In genomic region chr4:145387079-145387478, GRCh38 we compare ENCODE assay signal across 28 cellular contexts.
"Had no signal": no experiment of that assay in that cellular context is flagged by ENCODE, and none has a peak within 500 bp of the region (broad histone marks: within the 10 kb centered on the region; RNA-seq: fewer than 3 reads in every experiment).

No MANE protein-coding gene starts in this region.

- DNase-seq: activated CD4-positive, alpha-beta T cell treated with anti-CD3 and anti-CD28 coated beads, Interleukin-2, amount 10 ng/mL, durations not matched to agents 24 days and 14 days; activated CD4-positive, alpha-beta T cell treated with anti-CD3 and anti-CD28 coated beads, Interleukin-2, amount 50 U/mL, for 4 hours; activated CD8-positive, alpha-beta T cell treated with anti-CD3 and anti-CD28 coated beads for 36 hours; activated gamma-delta T cell; activated naive CD4-positive, alpha-beta T cell treated with Interleukin-2 at 50 U/mL for 16 hours; activated naive CD8-positive, alpha-beta T cell treated with anti-CD3 and anti-CD28 coated beads, Interleukin-2, amount 10 ng/mL, durations not matched to agents 7 days and 5 days; activated T-cell treated with anti-CD3 and anti-CD28 coated beads, Interleukin-2, amount 50 U/mL, for 24 hours; amygdala; caudate nucleus; cerebellar nuclear complex; Karpas-422; KBM-7; MG63; NCI-H1105; NCI-H1417 treated with DMSO at 0.1 percent for 48 hours; NCI-H187 treated with DMSO at 0.1 percent for 48 hours; NCI-H2081; NCI-H345; NCI-H524 treated with DMSO at 0.1 percent for 48 hours; PC-9; SIG-M5 had no signal

- H3K27me3 ChIP-seq: ascending aorta, breast epithelium, MG63 had no signal

- H3K4me2 ChIP-seq: PC-9 had no signal

- H3K4me3 ChIP-seq: ascending aorta, breast epithelium, MG63, PC-9 had no signal

- H2AFZ ChIP-seq: PC-9 had no signal

- FAIRE-seq: RCC 7860, TTC549 had no signal

- ATAC-seq: activated CD8-positive, alpha-beta T cell treated with anti-CD3 and anti-CD28 coated beads for 36 hours; Right ventricle myocardium inferior; SK-N-SH treated with all-trans-retinoic acid at 6 μM for 48 hours had no signal

- H3K27ac ChIP-seq: ascending aorta, breast epithelium, PC-9, RWPE1 had no signal

- H3K36me3 ChIP-seq: ascending aorta, breast epithelium, MG63 had no signal

- H3K9me3 ChIP-seq: ascending aorta, MG63 had no signal

- H3K4me1 ChIP-seq: ascending aorta, breast epithelium had no signal
